ENCODE assay signal across 15 cellular contexts in genomic region chr1:234408757-234409156, GRCh38. TPM values are rescaled to one million over a fixed set of nuclear protein-coding genes. Genes with fewer than 3 reads are reported as not detected.
A peak's percentile ranks its signal among the peaks of the same experiment; 100 is the strongest.
DNase-seq lines count a peak whose midpoint lies in the region; ATAC-seq and TF ChIP-seq lines count a peak whose summit lies in the region.
"Had no signal": no experiment of that assay in that cellular context is flagged by ENCODE, and none has a peak within 500 bp of the region (broad histone marks: within the 10 kb centered on the region; RNA-seq: fewer than 3 reads in every experiment).

No MANE protein-coding gene starts in this region.

- H3K36me3 ChIP-seq in CD4-positive, CD25-positive, alpha-beta regulatory T cell (ENCODE audit: control insufficient read depth, insufficient read depth, low read length), result peaks cover 5% of the 10 kb centered on the region
- H3K36me3 ChIP-seq in psoas muscle (ENCODE audit: insufficient read depth in 1 of 2, low read depth in 1 of 2) (peaks cover 4 to 60% of the 10 kb centered on the region in 2 donors), WERI-Rb-1 (peaks cover 44% of the 10 kb centered on the region)

- peak; percentile 96 for ATAC-seq in CD4-positive, CD25-positive, alpha-beta regulatory T cell (ENCODE audit: low read depth in 2 of 2)
- peak; percentile 97 for ATAC-seq in activated CD4-positive, CD25-positive, alpha-beta regulatory T cell treated with anti-CD3 and anti-CD28 coated beads, Interleukin-2, amount 50 U/mL, for 24 hours
- ATAC-seq in GM21515 (IDR thresholded peaks at IDR 0.05; ENCODE audit: unreplicated experiment), result no peak
- ATAC-seq in psoas muscle, result no peak
- ATAC-seq: A549, Right ventricle myocardium inferior had no signal

- H3K4me1 ChIP-seq in CD4-positive, CD25-positive, alpha-beta regulatory T cell (ENCODE audit: control insufficient read depth, insufficient read depth, low read length, poor library complexity, severe bottlenecking), result peaks cover 7% of the 10 kb centered on the region
- H3K4me1 ChIP-seq in psoas muscle, result no peaks in the 10 kb centered on the region
- H3K4me1 ChIP-seq: A549, tibial artery had no signal

- peak overlapping the region; percentile 33 to 80 (median 56) for H3K4me3 Mint-ChIP-seq in CD4-positive, CD25-positive, alpha-beta regulatory T cell

- TF ChIP-seq CTCF in psoas muscle (IDR thresholded peaks at IDR 0.05) (no peak), WERI-Rb-1 (IDR thresholded peaks at IDR 0.05; ENCODE audit: low read depth, low read length) (no peak)

- peak overlapping the region; percentile 93 to 97 (median 95) for H3K27ac Mint-ChIP-seq in CD4-positive, CD25-positive, alpha-beta regulatory T cell

- WGBS in psoas muscle, 3 donors, result 95 to 96% (median 96%) methylated on average over 9 of the region's 9 CpGs

- H3K9me3 ChIP-seq in CD4-positive, CD25-positive, alpha-beta regulatory T cell (ENCODE audit: control insufficient read depth in 2 of 2, low read length in 2 of 2), result no peaks in the 10 kb centered on the region
- H3K9me3 ChIP-seq in psoas muscle, result no peaks in the 10 kb centered on the region
- no peaks in the 10 kb centered on the region for H3K9me3 ChIP-seq in WERI-Rb-1 (ENCODE audit: severe bottlenecking)
- H3K9me3 ChIP-seq: A549, tibial artery had no signal

- no peaks in the 10 kb centered on the region for H3K27me3 Mint-ChIP-seq in CD4-positive, CD25-positive, alpha-beta regulatory T cell

- H3K4me3 ChIP-seq in CD4-positive, CD25-positive, alpha-beta regulatory T cell (ENCODE audit: low read depth, low read length), result peak overlapping the region; percentile 87
- no peak overlapping the region for H3K4me3 ChIP-seq in psoas muscle
- no peak overlapping the region for H3K4me3 ChIP-seq in WERI-Rb-1 (ENCODE audit: low read depth, low read length)
- H3K4me3 ChIP-seq: A549, lung, tibial artery had no signal

- peak; percentile 11 to 90 (median 71) for DNase-seq in CD4-positive, CD25-positive, alpha-beta regulatory T cell
- DNase-seq in activated T-helper 9 cell treated with anti-CD3 and anti-CD28 coated beads, Interleukin-2, amount 50 U/mL, for 16 hours (ENCODE audit: low read depth), result peak; percentile 45
- peak; percentile 30 to 51 for DNase-seq in stimulated activated CD4-positive, alpha-beta T cell treated with anti-CD3 and anti-CD28 coated beads, Interleukin-12 subunit alpha, Interleukin-12 subunit beta, amount 100 ng/mL, for 24 hours (ENCODE audit: low read depth in 2 of 2)
- DNase-seq in psoas muscle, result no peak
- DNase-seq in AG20443 (ENCODE audit: low spot score), result no peak
- DNase-seq in WERI-Rb-1, result no peak
- DNase-seq: cerebellar nuclear complex, NCI-H1105 treated with DMSO at 0.1 percent for 48 hours, NCI-H69, tibial artery had no signal

- no peaks in the 10 kb centered on the region for H3K9me3 Mint-ChIP-seq in CD4-positive, CD25-positive, alpha-beta regulatory T cell

- peaks cover 13 to 48% (median 22%) of the 10 kb centered on the region in 4 donors for H3K4me1 Mint-ChIP-seq in CD4-positive, CD25-positive, alpha-beta regulatory T cell

- no peaks in the 10 kb centered on the region for H3K27me3 ChIP-seq in CD4-positive, CD25-positive, alpha-beta regulatory T cell (ENCODE audit: control insufficient read depth, insufficient read depth, low read length)
- H3K27me3 ChIP-seq in psoas muscle (ENCODE audit: insufficient read depth in 3 of 3, low read length in 2 of 3) (no peaks in the 10 kb centered on the region), WERI-Rb-1 (ENCODE audit: insufficient read depth, low read depth, severe bottlenecking) (no peaks in the 10 kb centered on the region)
- H3K27me3 ChIP-seq: tibial artery had no signal

- peaks cover 12% of the 10 kb centered on the region for H3K36me3 Mint-ChIP-seq in CD4-positive, CD25-positive, alpha-beta regulatory T cell

- intact Hi-C loops in psoas muscle (cut with DNase I), result loop anchor here in 1 of 2 donors (5.0 kb wide), 1 partner anchor 36 kb away; the partner anchor contains the start of gene COA6

- H3K27ac ChIP-seq in CD4-positive, CD25-positive, alpha-beta regulatory T cell (ENCODE audit: insufficient read depth, low read length, poor library complexity, severe bottlenecking), result peak overlapping the region; percentile 75
- H3K27ac ChIP-seq in psoas muscle (no peak overlapping the region), WERI-Rb-1 (no peak overlapping the region)
- H3K27ac ChIP-seq: A549, tibial artery had no signal

RNA-seq across cellular contexts. Expression of gene COA6, which starts 35.5 kb away (rescaled TPM):
- total RNA-seq in CD4-positive, CD25-positive, alpha-beta regulatory T cell, result 11.9 TPM
- 10 to 100 TPM; 46.8 to 61.9 (median 55.6) TPM for polyA plus RNA-seq in CD4-positive, CD25-positive, alpha-beta regulatory T cell
- total RNA-seq in psoas muscle, result 10 to 100 TPM; 52.0 to 73.6 (median 60.1) TPM
- polyA plus RNA-seq in psoas muscle, result 100 to 1,000 TPM; 185 to 268 (median 260) TPM

Comparison
In these comparisons a context has a peak if more than half of its experiments do, and no peak if none do; other contexts are left out.
1. ATAC-seq: peak in CD4-positive, CD25-positive, alpha-beta regulatory T cell (2 of 2) and activated CD4-positive, CD25-positive, alpha-beta regulatory T cell treated with anti-CD3 and anti-CD28 coated beads, Interleukin-2, amount 50 U/mL, for 24 hours (2 of 2); none in GM21515 (single experiment) and psoas muscle (0 of 4).
2. DNase-seq: peak in CD4-positive, CD25-positive, alpha-beta regulatory T cell (3 of 3), activated T-helper 9 cell treated with anti-CD3 and anti-CD28 coated beads, Interleukin-2, amount 50 U/mL, for 16 hours (single experiment) and stimulated activated CD4-positive, alpha-beta T cell treated with anti-CD3 and anti-CD28 coated beads, Interleukin-12 subunit alpha, Interleukin-12 subunit beta, amount 100 ng/mL, for 24 hours (2 of 2); none in psoas muscle (0 of 2), AG20443 (single experiment) and WERI-Rb-1 (single experiment).